ENCODE assay signal across 1 cellular context in genomic region chr12:68686595-68687521, GRCh38.
TF ChIP-seq lines count a peak whose summit lies in the region.

Gene NUP107, plus strand, starts transcription at chr12:68686978. Its CDS starts 88 bp downstream, at chr12:68687066.

TF ChIP-seq in K562, 482 proteins besides CTCF, POLR2A, EP300 and RAD21 (continued from another document and continues in another):
- no peak for TF ChIP-seq IRF2 (CRISPR knock-in tag; IDR thresholded peaks at IDR 0.05)
- no peak for TF ChIP-seq SMAD2 (IDR thresholded peaks at IDR 0.05; ENCODE audit: low read depth, low read length)
- no peak for TF ChIP-seq RBM17 (IDR thresholded peaks at IDR 0.05; ENCODE audit: borderline replicate concordance, low read depth, low read length)
- TF ChIP-seq, protein P1, sequence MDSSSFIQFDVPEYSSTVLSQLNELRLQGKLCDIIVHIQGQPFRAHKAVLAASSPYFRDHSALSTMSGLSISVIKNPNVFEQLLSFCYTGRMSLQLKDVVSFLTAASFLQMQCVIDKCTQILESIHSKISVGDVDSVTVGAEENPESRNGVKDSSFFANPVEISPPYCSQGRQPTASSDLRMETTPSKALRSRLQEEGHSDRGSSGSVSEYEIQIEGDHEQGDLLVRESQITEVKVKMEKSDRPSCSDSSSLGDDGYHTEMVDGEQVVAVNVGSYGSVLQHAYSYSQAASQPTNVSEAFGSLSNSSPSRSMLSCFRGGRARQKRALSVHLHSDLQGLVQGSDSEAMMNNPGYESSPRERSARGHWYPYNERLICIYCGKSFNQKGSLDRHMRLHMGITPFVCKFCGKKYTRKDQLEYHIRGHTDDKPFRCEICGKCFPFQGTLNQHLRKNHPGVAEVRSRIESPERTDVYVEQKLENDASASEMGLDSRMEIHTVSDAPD (CRISPR knock-in tag; IDR thresholded peaks at IDR 0.05) = no peak
- no peak for TF ChIP-seq ILF3 (IDR thresholded peaks at IDR 0.05; ENCODE audit: borderline replicate concordance)
- no peak for TF ChIP-seq SPI1 (IDR thresholded peaks at IDR 0.05; ENCODE audit: borderline replicate concordance, low read depth, low read length)
- no peak for TF ChIP-seq ZNF146 (CRISPR knock-in tag; IDR thresholded peaks at IDR 0.05; ENCODE audit: unreplicated experiment)
- TF ChIP-seq MITF (IDR thresholded peaks at IDR 0.05) = no peak
- TF ChIP-seq HDAC3 (IDR thresholded peaks at IDR 0.05; ENCODE audit: borderline replicate concordance, partially characterized antibody) = peak; percentile 80
- TF ChIP-seq ZBTB40 (IDR thresholded peaks at IDR 0.05) = peak; percentile 100
- TF ChIP-seq ZBTB40 (CRISPR knock-in tag; IDR thresholded peaks at IDR 0.05) = no peak
- no peak for TF ChIP-seq BMI1 (IDR thresholded peaks at IDR 0.05; ENCODE audit: low read length)
- peak; percentile 97 for TF ChIP-seq EP400 (IDR thresholded peaks at IDR 0.05)
- TF ChIP-seq MAZ (CRISPR knock-in tag; conservative IDR thresholded peaks at IDR 0.05 in 1 of 2, IDR thresholded peaks at IDR 0.05 in 1 of 2) = peak; percentile 50 to 67; a peak in 1 of 4 replicates
- peak; percentile 86 for TF ChIP-seq SMARCE1 (IDR thresholded peaks at IDR 0.05)
- TF ChIP-seq ARNT (IDR thresholded peaks at IDR 0.05) = peak in 1 of 2 experiments; percentile 54; a peak in 1 of 4 replicates
- peak; percentile 43 for TF ChIP-seq ZNF395 (CRISPR knock-in tag; IDR thresholded peaks at IDR 0.05)
- TF ChIP-seq, protein P2, sequence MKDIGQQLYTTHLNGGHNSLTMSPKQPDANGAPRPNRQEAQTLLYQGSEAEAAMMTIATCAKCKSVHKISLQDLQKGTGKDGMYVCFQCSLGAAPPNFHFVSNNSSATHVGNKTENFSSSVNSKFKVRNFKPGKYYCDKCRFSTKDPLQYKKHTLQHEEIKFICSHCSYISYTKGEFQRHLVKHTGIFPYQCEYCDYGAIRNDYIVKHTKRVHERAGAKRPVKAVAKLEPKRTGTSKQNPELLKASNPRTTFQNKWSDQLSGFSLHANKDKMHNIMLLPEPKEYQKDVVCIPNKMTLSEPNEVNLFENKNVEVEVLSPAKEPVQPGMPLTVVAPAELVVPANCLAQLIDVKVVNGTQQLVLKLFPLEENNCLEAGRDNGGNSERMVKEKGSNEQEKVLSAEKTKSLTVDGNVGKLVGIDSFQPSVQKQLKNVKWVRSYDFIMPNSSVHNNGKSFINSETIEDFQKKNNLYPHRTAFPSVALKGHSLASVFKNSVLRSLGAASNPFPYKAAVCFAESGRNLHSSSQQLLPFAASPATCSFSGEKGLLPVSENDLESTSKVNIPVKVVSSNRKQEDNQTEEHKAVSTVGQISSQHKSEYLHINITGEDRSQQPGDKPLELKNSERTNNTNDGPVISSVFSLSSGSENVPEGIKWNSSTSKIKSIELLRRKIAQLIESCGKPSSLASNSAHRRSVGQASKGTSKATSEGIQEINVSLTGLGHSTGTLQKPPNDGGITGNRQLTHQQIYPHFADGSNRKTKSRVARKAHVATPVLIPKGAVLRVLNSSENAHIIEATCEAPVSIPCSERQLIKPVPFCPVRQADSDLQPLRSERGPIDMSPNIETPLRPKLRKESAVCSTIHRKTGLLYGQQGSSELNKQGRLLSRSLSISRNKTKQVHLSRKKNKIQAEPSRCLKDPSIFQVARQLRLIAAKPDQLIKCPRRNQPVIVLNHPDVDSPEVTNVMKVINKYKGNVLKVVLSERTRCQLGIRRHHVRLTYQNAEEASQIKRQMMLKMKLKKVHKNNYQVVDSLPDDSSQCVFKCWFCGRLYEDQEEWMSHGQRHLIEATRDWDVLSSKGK (CRISPR knock-in tag; IDR thresholded peaks at IDR 0.05) = no peak
- no peak for TF ChIP-seq ILK (tag; IDR thresholded peaks at IDR 0.05; ENCODE audit: borderline replicate concordance, low read depth)
- TF ChIP-seq SIRT6 (IDR thresholded peaks at IDR 0.05; ENCODE audit: low read depth, low read length) = no peak
- no peak for TF ChIP-seq YY1 (IDR thresholded peaks at IDR 0.05; ENCODE audit: borderline replicate concordance in 1 of 3, control insufficient read depth in 1 of 3, extremely low read depth in 1 of 3, insufficient read depth in 3 of 3, insufficient read length in 1 of 3, insufficient replicate concordance in 2 of 3, low read depth in 1 of 3, low read length in 2 of 3)
- no peak; the same call in 1 of the 2 replicates for TF ChIP-seq ZNF324 (CRISPR knock-in tag; IDR thresholded peaks at IDR 0.05)
- TF ChIP-seq MIER1 (IDR thresholded peaks at IDR 0.05; ENCODE audit: low read depth) = no peak
- TF ChIP-seq GTF2A2 (tag; IDR thresholded peaks at IDR 0.05) = 0 out of 2 replicates have a peak, but pooled peaks have one; percentile 63
- TF ChIP-seq HSF4 (CRISPR knock-in tag; IDR thresholded peaks at IDR 0.05; ENCODE audit: borderline replicate concordance) = 0 out of 2 replicates have a peak, but pooled peaks have one; percentile 17
- peak; percentile 100 for TF ChIP-seq NR2C2 (CRISPR knock-in tag; IDR thresholded peaks at IDR 0.05)
- TF ChIP-seq NR2C2 (tag; IDR thresholded peaks at IDR 0.05) = peak; percentile 100
- TF ChIP-seq, protein P3, sequence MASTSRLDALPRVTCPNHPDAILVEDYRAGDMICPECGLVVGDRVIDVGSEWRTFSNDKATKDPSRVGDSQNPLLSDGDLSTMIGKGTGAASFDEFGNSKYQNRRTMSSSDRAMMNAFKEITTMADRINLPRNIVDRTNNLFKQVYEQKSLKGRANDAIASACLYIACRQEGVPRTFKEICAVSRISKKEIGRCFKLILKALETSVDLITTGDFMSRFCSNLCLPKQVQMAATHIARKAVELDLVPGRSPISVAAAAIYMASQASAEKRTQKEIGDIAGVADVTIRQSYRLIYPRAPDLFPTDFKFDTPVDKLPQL (IDR thresholded peaks at IDR 0.05; ENCODE audit: extremely low read depth, insufficient read length) = no peak
- TF ChIP-seq OTX1 (CRISPR knock-in tag; IDR thresholded peaks at IDR 0.05) = no peak; the same call in 1 of the 2 replicates
- TF ChIP-seq ZNF277 (CRISPR knock-in tag; IDR thresholded peaks at IDR 0.05; ENCODE audit: borderline replicate concordance) = no peak
- no peak for TF ChIP-seq ZSCAN32 (CRISPR knock-in tag; IDR thresholded peaks at IDR 0.05)
- no peak for TF ChIP-seq EHMT2 (IDR thresholded peaks at IDR 0.05)
- TF ChIP-seq IFI16 (CRISPR knock-in tag; IDR thresholded peaks at IDR 0.05) = no peak
- TF ChIP-seq, protein P4, sequence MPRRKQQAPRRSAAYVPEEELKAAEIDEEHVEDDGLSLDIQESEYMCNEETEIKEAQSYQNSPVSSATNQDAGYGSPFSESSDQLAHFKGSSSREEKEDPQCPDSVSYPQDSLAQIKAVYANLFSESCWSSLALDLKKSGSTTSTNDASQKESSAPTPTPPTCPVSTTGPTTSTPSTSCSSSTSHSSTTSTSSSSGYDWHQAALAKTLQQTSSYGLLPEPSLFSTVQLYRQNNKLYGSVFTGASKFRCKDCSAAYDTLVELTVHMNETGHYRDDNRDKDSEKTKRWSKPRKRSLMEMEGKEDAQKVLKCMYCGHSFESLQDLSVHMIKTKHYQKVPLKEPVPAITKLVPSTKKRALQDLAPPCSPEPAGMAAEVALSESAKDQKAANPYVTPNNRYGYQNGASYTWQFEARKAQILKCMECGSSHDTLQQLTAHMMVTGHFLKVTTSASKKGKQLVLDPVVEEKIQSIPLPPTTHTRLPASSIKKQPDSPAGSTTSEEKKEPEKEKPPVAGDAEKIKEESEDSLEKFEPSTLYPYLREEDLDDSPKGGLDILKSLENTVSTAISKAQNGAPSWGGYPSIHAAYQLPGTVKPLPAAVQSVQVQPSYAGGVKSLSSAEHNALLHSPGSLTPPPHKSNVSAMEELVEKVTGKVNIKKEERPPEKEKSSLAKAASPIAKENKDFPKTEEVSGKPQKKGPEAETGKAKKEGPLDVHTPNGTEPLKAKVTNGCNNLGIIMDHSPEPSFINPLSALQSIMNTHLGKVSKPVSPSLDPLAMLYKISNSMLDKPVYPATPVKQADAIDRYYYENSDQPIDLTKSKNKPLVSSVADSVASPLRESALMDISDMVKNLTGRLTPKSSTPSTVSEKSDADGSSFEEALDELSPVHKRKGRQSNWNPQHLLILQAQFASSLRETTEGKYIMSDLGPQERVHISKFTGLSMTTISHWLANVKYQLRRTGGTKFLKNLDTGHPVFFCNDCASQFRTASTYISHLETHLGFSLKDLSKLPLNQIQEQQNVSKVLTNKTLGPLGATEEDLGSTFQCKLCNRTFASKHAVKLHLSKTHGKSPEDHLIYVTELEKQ (CRISPR knock-in tag; IDR thresholded peaks at IDR 0.05) = no peak
- no peak for TF ChIP-seq ZNF76 (CRISPR knock-in tag; IDR thresholded peaks at IDR 0.05; ENCODE audit: borderline replicate concordance)
- no peak for TF ChIP-seq KLF16 (IDR thresholded peaks at IDR 0.05)
- TF ChIP-seq HEY1 (CRISPR knock-in tag; IDR thresholded peaks at IDR 0.05; ENCODE audit: borderline replicate concordance) = no peak
